In genomic region chrX:68731254-68731653, GRCh38 we compare ENCODE assay signal across 30 cellular contexts.
"Had no signal": no experiment of that assay in that cellular context is flagged by ENCODE, and none has a peak within 500 bp of the region (broad histone marks: within the 10 kb centered on the region; RNA-seq: fewer than 3 reads in every experiment).

No MANE protein-coding gene starts in this region.

- FAIRE-seq: small intestine had no signal

- H3K9me3 Mint-ChIP-seq: naive thymus-derived CD8-positive, alpha-beta T cell; natural killer cell treated with Interleukin-12 subunit alpha and Interleukin-12 subunit beta and Interleukin-15 and Interleukin-18, amount 100 ng/mL, for 72 hours; stimulated activated effector memory CD8-positive, alpha-beta T cell treated with anti-CD3 and anti-CD28 coated beads, Interleukin-12 subunit alpha, Interleukin-12 subunit beta, amount 100 ng/mL, for 72 hours; stimulated activated naive B cell treated with anti-CD40 and anti-IgM and Interleukin-4, amounts not matched to agents 10 μg/mL and 1 μg/mL and 100 μg/mL, for 72 hours; stimulated activated naive CD8-positive, alpha-beta T cell treated with anti-CD3 and anti-CD28 coated beads, Interleukin-15, Interleukin-2, amounts not matched to agents 100 ng/mL and 50 ng/mL, for 24 hours; type B pancreatic cell had no signal

- H3K27me3 ChIP-seq: neutrophil, ovary, right lobe of liver, sigmoid colon, thyroid gland, transverse colon, upper lobe of right lung had no signal

- H3K4me3 Mint-ChIP-seq: naive thymus-derived CD8-positive, alpha-beta T cell; natural killer cell treated with Interleukin-12 subunit alpha and Interleukin-12 subunit beta and Interleukin-15 and Interleukin-18, amount 100 ng/mL, for 72 hours; nephron progenitor cell; neural crest cell; stimulated activated effector memory CD8-positive, alpha-beta T cell treated with anti-CD3 and anti-CD28 coated beads, Interleukin-12 subunit alpha, Interleukin-12 subunit beta, amount 100 ng/mL, for 72 hours; stimulated activated naive B cell treated with anti-CD40 and anti-IgM and Interleukin-4, amounts not matched to agents 10 μg/mL and 1 μg/mL and 100 μg/mL, for 72 hours; stimulated activated naive CD8-positive, alpha-beta T cell treated with anti-CD3 and anti-CD28 coated beads, Interleukin-15, Interleukin-2, amounts not matched to agents 100 ng/mL and 50 ng/mL, for 24 hours; type B pancreatic cell had no signal

- H3K36me3 ChIP-seq: ovary, right lobe of liver, sigmoid colon, stomach, thoracic aorta, thyroid gland, transverse colon, upper lobe of right lung, uterus had no signal

- H3K4me1 Mint-ChIP-seq: naive thymus-derived CD8-positive, alpha-beta T cell; nephron progenitor cell; neural crest cell; stimulated activated effector memory CD8-positive, alpha-beta T cell treated with anti-CD3 and anti-CD28 coated beads, Interleukin-12 subunit alpha, Interleukin-12 subunit beta, amount 100 ng/mL, for 72 hours; stimulated activated naive B cell treated with anti-CD40 and anti-IgM and Interleukin-4, amounts not matched to agents 10 μg/mL and 1 μg/mL and 100 μg/mL, for 72 hours had no signal

- H3K4me1 ChIP-seq: parathyroid adenoma, psoas muscle, right lobe of liver, sigmoid colon, stomach, thyroid gland, transverse colon, upper lobe of right lung, uterus had no signal

- H3K36me3 Mint-ChIP-seq: naive thymus-derived CD8-positive, alpha-beta T cell; natural killer cell treated with Interleukin-12 subunit alpha and Interleukin-12 subunit beta and Interleukin-15 and Interleukin-18, amount 100 ng/mL, for 72 hours; stimulated activated effector memory CD8-positive, alpha-beta T cell treated with anti-CD3 and anti-CD28 coated beads, Interleukin-12 subunit alpha, Interleukin-12 subunit beta, amount 100 ng/mL, for 72 hours; stimulated activated naive B cell treated with anti-CD40 and anti-IgM and Interleukin-4, amounts not matched to agents 10 μg/mL and 1 μg/mL and 100 μg/mL, for 72 hours; type B pancreatic cell had no signal

- H3K79me2 ChIP-seq: parathyroid adenoma had no signal

- DNase-seq: naive thymus-derived CD8-positive, alpha-beta T cell; nephron progenitor cell; nucleus accumbens; ovary; posterior cingulate gyrus; right cardiac atrium; right lobe of liver; small intestine; stimulated activated CD4-positive, alpha-beta T cell treated with anti-CD3 and anti-CD28 coated beads, Interleukin-15, amount 100 ng/mL, for 24 hours; stimulated activated CD4-positive, alpha-beta T cell treated with anti-CD3 and anti-CD28 coated beads, Interleukin-2, amount 100 ng/mL, for 24 hours; stimulated activated CD4-positive, alpha-beta T cell treated with anti-CD3 and anti-CD28 coated beads, Interleukin-2, amount 100 ng/mL, for 48 hours; stimulated activated CD4-positive, alpha-beta T cell treated with anti-CD3 and anti-CD28 coated beads, Interleukin-4, amount 100 ng/mL, for 24 hours; stimulated activated naive B cell treated with anti-CD40 and anti-IgM and Interleukin-4, amounts not matched to agents 10 μg/mL and 1 μg/mL and 100 μg/mL, for 72 hours; stimulated activated naive CD4-positive, alpha-beta T cell treated with Interleukin-2 at 50 U/mL for 16 hours; stomach; thyroid gland; transverse colon; upper lobe of right lung; uterus had no signal

- ATAC-seq: naive thymus-derived CD8-positive, alpha-beta T cell; natural killer cell treated with Interleukin-12 subunit alpha and Interleukin-12 subunit beta and Interleukin-15 and Interleukin-18, amount 100 ng/mL, for 72 hours; psoas muscle; right cardiac atrium; stimulated activated effector memory CD8-positive, alpha-beta T cell treated with anti-CD3 and anti-CD28 coated beads, Interleukin-12 subunit alpha, Interleukin-12 subunit beta, amount 100 ng/mL, for 72 hours; stimulated activated naive B cell treated with anti-CD40 and anti-IgM and Interleukin-4, amounts not matched to agents 10 μg/mL and 1 μg/mL and 100 μg/mL, for 72 hours; upper lobe of right lung had no signal

- H3K27ac ChIP-seq: neutrophil, ovary, parathyroid adenoma, psoas muscle, right lobe of liver, sigmoid colon, stomach, thoracic aorta, thyroid gland, transverse colon, upper lobe of right lung, uterus had no signal

- H3K4me3 ChIP-seq: ovary, psoas muscle, right lobe of liver, sigmoid colon, stomach, thoracic aorta, thyroid gland, transverse colon, upper lobe of right lung, uterus had no signal

- H3K9me3 ChIP-seq: neutrophil, ovary, psoas muscle, right lobe of liver, sigmoid colon, stomach, thoracic aorta, thyroid gland, transverse colon, upper lobe of right lung, uterus had no signal

- H3K27me3 Mint-ChIP-seq: progenitor cell of endocrine pancreas had no signal

- H3K27ac Mint-ChIP-seq: naive thymus-derived CD8-positive, alpha-beta T cell; natural killer cell treated with Interleukin-12 subunit alpha and Interleukin-12 subunit beta and Interleukin-15 and Interleukin-18, amount 100 ng/mL, for 72 hours; nephron progenitor cell; progenitor cell of endocrine pancreas; stimulated activated effector memory CD8-positive, alpha-beta T cell treated with anti-CD3 and anti-CD28 coated beads, Interleukin-12 subunit alpha, Interleukin-12 subunit beta, amount 100 ng/mL, for 72 hours; stimulated activated naive B cell treated with anti-CD40 and anti-IgM and Interleukin-4, amounts not matched to agents 10 μg/mL and 1 μg/mL and 100 μg/mL, for 72 hours; stimulated activated naive CD8-positive, alpha-beta T cell treated with anti-CD3 and anti-CD28 coated beads, Interleukin-15, Interleukin-2, amounts not matched to agents 100 ng/mL and 50 ng/mL, for 24 hours; type B pancreatic cell had no signal

- H3K9ac ChIP-seq: parathyroid adenoma had no signal
